Comparison of ENCODE assay signal across 4 cellular contexts in the genomic region with DNA sequence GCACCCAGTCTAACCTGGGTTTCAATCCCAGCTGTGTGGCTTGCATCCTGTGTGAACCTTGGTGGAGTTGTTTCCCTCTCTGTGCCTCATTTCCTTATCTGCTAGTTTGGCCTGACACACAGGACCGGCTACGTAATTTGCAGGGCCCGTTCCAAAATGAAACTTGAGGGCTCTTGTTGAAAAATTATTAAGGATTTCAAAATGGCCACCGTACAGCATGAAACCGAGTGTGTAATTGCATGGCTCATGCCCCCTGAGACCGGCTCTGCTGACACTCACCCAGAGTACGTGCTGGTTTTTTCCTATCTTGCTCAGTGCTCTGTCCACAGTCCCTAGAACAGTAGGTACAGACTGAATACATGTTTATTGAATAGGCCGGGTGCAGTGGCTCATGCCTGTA. TPM values are rescaled to one million over a fixed set of nuclear protein-coding genes. Genes with fewer than 3 reads are reported as not detected.
"Had no signal": no experiment of that assay in that cellular context is flagged by ENCODE, and none has a peak within 500 bp of the region (broad histone marks: within the 10 kb centered on the region; RNA-seq: fewer than 3 reads in every experiment).

No MANE protein-coding gene starts in this region.

RNA-seq across cellular contexts. Expression of a gene that starts 24.4 kb away (rescaled TPM):
- total RNA-seq: K562, M059J, PC-3, Peyer's patch had no signal
